Comparison of ENCODE assay signal across 9 cellular contexts in the genomic region with DNA sequence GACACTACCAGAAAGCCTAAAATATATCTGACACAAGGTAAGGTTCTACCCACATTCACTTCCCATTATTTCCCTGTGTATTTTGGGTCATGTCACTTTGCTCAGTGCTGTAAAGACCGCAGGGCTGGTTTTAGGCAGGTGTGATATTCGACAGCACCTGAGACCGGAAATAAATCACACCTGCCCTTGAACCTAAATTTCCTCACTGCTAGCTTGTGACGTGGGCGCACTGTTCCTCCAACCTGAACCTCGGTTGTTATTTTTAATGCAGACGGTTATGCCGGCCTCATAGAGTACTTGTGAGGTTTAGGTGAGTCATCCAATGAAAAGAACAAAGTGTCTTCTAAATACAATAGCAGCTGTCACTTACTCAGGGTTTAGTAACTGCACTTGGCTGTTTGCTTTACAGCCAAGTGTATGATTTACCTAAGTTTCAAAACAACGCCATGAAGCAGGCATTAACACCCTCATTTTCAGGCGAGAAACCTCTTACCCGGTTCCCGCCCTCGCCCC. TPM values are rescaled to one million over a fixed set of nuclear protein-coding genes. Genes with fewer than 3 reads are reported as not detected.
DNase-seq lines count a peak whose midpoint lies in the region; ATAC-seq and TF ChIP-seq lines count a peak whose summit lies in the region.
"Had no signal": no experiment of that assay in that cellular context is flagged by ENCODE, and none has a peak within 500 bp of the region (broad histone marks: within the 10 kb centered on the region; RNA-seq: fewer than 3 reads in every experiment).

No MANE protein-coding gene starts in this region.

- peak in 4 of 7 experiments; percentile 14 to 83 (median 42) for DNase-seq in CD8-positive, alpha-beta T cell
- DNase-seq in RWPE1 (ENCODE audit: low spot score), result peak; percentile 93
- DNase-seq in chondrocyte (ENCODE audit: low spot score), result no peak
- DNase-seq in lung microvascular endothelial cell (ENCODE audit: low read depth in 2 of 2), result peak; percentile 25 to 86
- DNase-seq in upper lobe of left lung, result peak in 1 of 2 donors; percentile 59
- no peak for DNase-seq in mesenteric fat pad (ENCODE audit: low spot score)

- H3K27me3 Mint-ChIP-seq in CD8-positive, alpha-beta T cell (ENCODE audit: low read depth), result peaks cover 51% of the 10 kb centered on the region
- H3K27me3 Mint-ChIP-seq in chondrocyte (ENCODE audit: low read depth), result no peaks in the 10 kb centered on the region

- H3K9me3 ChIP-seq in CD8-positive, alpha-beta T cell (ENCODE audit: low read length), result no peaks in the 10 kb centered on the region
- H3K9me3 ChIP-seq in upper lobe of left lung, result no peaks in the 10 kb centered on the region

- POLR2A ChIA-PET in CD8-positive, alpha-beta T cell (lab: Charles Lee), result interaction anchor here (0.5 to 1.7 kb wide), 3 partner anchors 18 to 404 kb away, joined by 3 to 6 read pairs (median 5); a partner anchor contains a TSS
- POLR2A ChIA-PET in RWPE1 (lab: Yijun Ruan, JAX; ENCODE audit: low non-redundant PET), result no interaction called here

- peaks cover 20% of the 10 kb centered on the region for H3K4me1 ChIP-seq in CD8-positive, alpha-beta T cell (ENCODE audit: insufficient read depth, low read length)
- H3K4me1 ChIP-seq in upper lobe of left lung, result peaks cover 6 to 21% (median 14%) of the 10 kb centered on the region in 4 donors

- CTCF ChIA-PET in CD8-positive, alpha-beta T cell (lab: Charles Lee), result interaction anchor here (0.6 to 2.0 kb wide), 4 partner anchors 16 to 998 kb away, joined by 3 to 5 read pairs (median 4); no protein-coding TSS in a partner anchor
- CTCF ChIA-PET in RWPE1 (lab: Yijun Ruan, JAX), result interaction anchor here (0.6 to 1.5 kb wide), 7 partner anchors 18 to 235 kb away, joined by 3 to 5 read pairs (median 3); no protein-coding TSS in a partner anchor

- peak overlapping the region; percentile 75 for H3K27ac Mint-ChIP-seq in CD8-positive, alpha-beta T cell
- H3K27ac Mint-ChIP-seq in chondrocyte (ENCODE audit: unreplicated experiment), result peak overlapping the region; percentile 14

- TF ChIP-seq POLR2A in upper lobe of left lung (IDR thresholded peaks at IDR 0.05), result no peak

- H3K4me1 Mint-ChIP-seq in CD8-positive, alpha-beta T cell (ENCODE audit: low read depth), result peaks cover 29% of the 10 kb centered on the region
- peaks cover 16% of the 10 kb centered on the region for H3K4me1 Mint-ChIP-seq in chondrocyte (ENCODE audit: low read depth)

- peak overlapping the region; percentile 79 for H3K4me3 Mint-ChIP-seq in CD8-positive, alpha-beta T cell
- peak overlapping the region; percentile 89 for H3K4me3 Mint-ChIP-seq in chondrocyte (ENCODE audit: unreplicated experiment)

- peaks cover 20% of the 10 kb centered on the region for H3K27me3 ChIP-seq in CD8-positive, alpha-beta T cell (ENCODE audit: insufficient read depth, low read length)
- peaks cover 0 to 14% (median 8%) of the 10 kb centered on the region in 4 donors for H3K27me3 ChIP-seq in upper lobe of left lung

- no peaks in the 10 kb centered on the region for H3K36me3 Mint-ChIP-seq in CD8-positive, alpha-beta T cell
- H3K36me3 Mint-ChIP-seq in chondrocyte (ENCODE audit: low read depth), result no peaks in the 10 kb centered on the region

- H3K9me3 Mint-ChIP-seq in CD8-positive, alpha-beta T cell, result peaks cover 2% of the 10 kb centered on the region
- no peaks in the 10 kb centered on the region for H3K9me3 Mint-ChIP-seq in chondrocyte (ENCODE audit: low read depth)

- peak; percentile 88 for ATAC-seq in CD8-positive, alpha-beta T cell
- ATAC-seq in GM19328 (IDR thresholded peaks at IDR 0.05; ENCODE audit: unreplicated experiment), result peak; percentile 53
- peak; percentile 59 for ATAC-seq in HG03342 (IDR thresholded peaks at IDR 0.05; ENCODE audit: unreplicated experiment)
- peak; percentile 47 to 88 for ATAC-seq in upper lobe of left lung (ENCODE audit: low FRiP score in 2 of 2)

- no peaks in the 10 kb centered on the region for H3K36me3 ChIP-seq in CD8-positive, alpha-beta T cell (ENCODE audit: insufficient read depth, low read length)
- H3K36me3 ChIP-seq in upper lobe of left lung, result no peaks in the 10 kb centered on the region

- 28 to 45% methylated on average over 13 of the region's 13 CpGs for WGBS in upper lobe of left lung, 2 donors

- H3K4me3 ChIP-seq in CD8-positive, alpha-beta T cell (ENCODE audit: low read depth, low read length), result peak overlapping the region; percentile 45
- peak overlapping the region in 3 of 4 donors; percentile 41 to 48 (median 42) for H3K4me3 ChIP-seq in upper lobe of left lung

- peak in 2 of 4 donors; percentile 6 to 26 for TF ChIP-seq EP300 in upper lobe of left lung (IDR thresholded peaks at IDR 0.05)

- intact Hi-C loops in CD8-positive, alpha-beta T cell (cut with DNase I, micrococcal nuclease), result loop anchor here in 1 of 2 experiments (2.0 kb wide), 1 partner anchor 18 kb away; no protein-coding TSS in a partner anchor

- no peak for TF ChIP-seq CTCF in CD8-positive, alpha-beta T cell (IDR thresholded peaks at IDR 0.05)
- no peak for TF ChIP-seq CTCF in RWPE1 (conservative IDR thresholded peaks at IDR 0.05; ENCODE audit: low read depth)
- TF ChIP-seq CTCF in chondrocyte (IDR thresholded peaks at IDR 0.05), result no peak
- no peak for TF ChIP-seq CTCF in upper lobe of left lung (IDR thresholded peaks at IDR 0.05)

- no peak overlapping the region for H3K27ac ChIP-seq in CD8-positive, alpha-beta T cell (ENCODE audit: low read depth, low read length)
- H3K27ac ChIP-seq in RWPE1 (peak overlapping the region; percentile 95), upper lobe of left lung (peak overlapping the region; percentile 50 to 79 (median 56))

RNA-seq across cellular contexts. Expression of a gene that starts 20.7 kb away (rescaled TPM):
- total RNA-seq in CD8-positive, alpha-beta T cell, result 1 to 10 TPM; 2.6 to 3.6 TPM
- total RNA-seq in chondrocyte (3.1 to 5.2 TPM (median 3.2 TPM) in 3 replicates), lung microvascular endothelial cell (2.0 and 2.6 TPM in 2 replicates), upper lobe of left lung (10 to 100 TPM in 2 of 6 donors, 1 to 10 TPM in 4; 4.4 to 17.8 (median 6.0) TPM), mesenteric fat pad (4.0 TPM)

RNA-seq across cellular contexts. Expression of a gene that starts 53.6 kb away (rescaled TPM):
- total RNA-seq in CD8-positive, alpha-beta T cell, result not detected
- total RNA-seq in chondrocyte (0.10 to 0.15 TPM in 2 of 3 replicates, not detected in the other), lung microvascular endothelial cell (not detected in 2 replicates), upper lobe of left lung (not detected), mesenteric fat pad (not detected)
- total RNA-seq: NCI-H460 had no signal

Comparison
In these comparisons a context has a peak if more than half of its experiments do, and no peak if none do; other contexts are left out.
1. DNase-seq: peak in CD8-positive, alpha-beta T cell (4 of 7), RWPE1 (single experiment) and lung microvascular endothelial cell (2 of 2); none in chondrocyte (single experiment) and mesenteric fat pad (single experiment).
2. Peak in every context shown above with its lines, with median percentiles within 50 percentile points of each other: ATAC-seq.